In genomic region chr12:67661311-67662011, GRCh38 we compare ENCODE assay signal across 9 cellular contexts. TPM values are rescaled to one million over a fixed set of nuclear protein-coding genes. Genes with fewer than 3 reads are reported as not detected.
DNase-seq lines count a peak whose midpoint lies in the region; ATAC-seq and TF ChIP-seq lines count a peak whose summit lies in the region.
"Had no signal": no experiment of that assay in that cellular context is flagged by ENCODE, and none has a peak within 500 bp of the region (broad histone marks: within the 10 kb centered on the region; RNA-seq: fewer than 3 reads in every experiment).

No MANE protein-coding gene starts in this region.

- peaks cover 53% of the 10 kb centered on the region for H3K4me1 ChIP-seq in CD4-positive, CD25-positive, alpha-beta regulatory T cell (ENCODE audit: control insufficient read depth, insufficient read depth, low read length, poor library complexity, severe bottlenecking)
- no peaks in the 10 kb centered on the region for H3K4me1 ChIP-seq in hepatocyte (ENCODE audit: insufficient read depth)

- ATAC-seq in CD4-positive, CD25-positive, alpha-beta regulatory T cell (ENCODE audit: low read depth in 2 of 2): peak; percentile 25 to 62
- peak; percentile 43 for ATAC-seq in activated T-helper 17 cell treated with anti-CD3 and anti-CD28 coated beads, Interleukin-2, amount 50 U/mL, for 72 hours (replicated peaks)
- ATAC-seq in GM18517 (IDR thresholded peaks at IDR 0.05; ENCODE audit: unreplicated experiment) (no peak), HG02571 (IDR thresholded peaks at IDR 0.05; ENCODE audit: unreplicated experiment) (no peak)

- H3K9me3 Mint-ChIP-seq in CD4-positive, CD25-positive, alpha-beta regulatory T cell: no peaks in the 10 kb centered on the region
- H3K9me3 Mint-ChIP-seq in activated T-helper 17 cell treated with anti-CD3 and anti-CD28 coated beads, Interleukin-2, amount 50 U/mL, for 72 hours: no peaks in the 10 kb centered on the region

- peaks cover 72% of the 10 kb centered on the region for H3K36me3 ChIP-seq in CD4-positive, CD25-positive, alpha-beta regulatory T cell (ENCODE audit: control insufficient read depth, insufficient read depth, low read length)
- no peaks in the 10 kb centered on the region for H3K36me3 ChIP-seq in hepatocyte (replicated peaks; ENCODE audit: insufficient read depth, low read depth)
- peaks cover 13% of the 10 kb centered on the region for H3K36me3 ChIP-seq in H7 (replicated peaks; ENCODE audit: control insufficient read depth, insufficient read depth, low read length)

- no peak overlapping the region for H3K4me2 ChIP-seq in hepatocyte
- H3K4me2 ChIP-seq: PC-9 had no signal

- no peak overlapping the region for H2AFZ ChIP-seq in hepatocyte
- H2AFZ ChIP-seq: PC-9 had no signal

- no peak for TF ChIP-seq CTCF in HL-60 (IDR thresholded peaks at IDR 0.05; ENCODE audit: insufficient read depth, low read length)
- no peak for TF ChIP-seq CTCF in hepatocyte (IDR thresholded peaks at IDR 0.05; ENCODE audit: poor library complexity)

- peaks cover 84% of the 10 kb centered on the region for H3K79me2 ChIP-seq in hepatocyte

- no peaks in the 10 kb centered on the region for H3K9me3 ChIP-seq in CD4-positive, CD25-positive, alpha-beta regulatory T cell (ENCODE audit: control insufficient read depth in 2 of 2, low read length in 2 of 2)
- H3K9me3 ChIP-seq in hepatocyte (ENCODE audit: low read depth): no peaks in the 10 kb centered on the region

- peaks cover 38 to 91% (median 77%) of the 10 kb centered on the region in 4 donors for H3K4me1 Mint-ChIP-seq in CD4-positive, CD25-positive, alpha-beta regulatory T cell
- H3K4me1 Mint-ChIP-seq in activated T-helper 17 cell treated with anti-CD3 and anti-CD28 coated beads, Interleukin-2, amount 50 U/mL, for 72 hours: peaks cover 40% of the 10 kb centered on the region

- DNase-seq in CD4-positive, CD25-positive, alpha-beta regulatory T cell: peak in 1 of 3 donors; percentile 42
- peak in 1 of 2 experiments; percentile 45 for DNase-seq in HL-60 (ENCODE audit: low read depth in 1 of 2, low spot score in 1 of 2)
- DNase-seq in hepatocyte (ENCODE audit: low spot score): no peak
- DNase-seq in SHP77 (lab: John Stamatoyannopoulos, UW): no peak
- no peak for DNase-seq in H7
- DNase-seq: PC-9 had no signal

- peak overlapping the region; percentile 8 for H3K27ac ChIP-seq in CD4-positive, CD25-positive, alpha-beta regulatory T cell (ENCODE audit: insufficient read depth, low read length, poor library complexity, severe bottlenecking)
- peak overlapping the region; percentile 42 for H3K27ac ChIP-seq in HL-60 (replicated peaks)
- H3K27ac ChIP-seq in hepatocyte: peak overlapping the region; percentile 29
- H3K27ac ChIP-seq: PC-9 had no signal

- no peaks in the 10 kb centered on the region for H3K27me3 ChIP-seq in CD4-positive, CD25-positive, alpha-beta regulatory T cell (ENCODE audit: control insufficient read depth, insufficient read depth, low read length)
- H3K27me3 ChIP-seq in HL-60 (ENCODE audit: insufficient read depth, poor library complexity, severe bottlenecking) (no peaks in the 10 kb centered on the region), hepatocyte (no peaks in the 10 kb centered on the region), H7 (ENCODE audit: control insufficient read depth, insufficient read depth, low read length) (no peaks in the 10 kb centered on the region)

- peaks cover 47% of the 10 kb centered on the region for H3K36me3 Mint-ChIP-seq in CD4-positive, CD25-positive, alpha-beta regulatory T cell
- H3K36me3 Mint-ChIP-seq in activated T-helper 17 cell treated with anti-CD3 and anti-CD28 coated beads, Interleukin-2, amount 50 U/mL, for 72 hours (ENCODE audit: low read depth): peaks cover 82% of the 10 kb centered on the region

- H3K4me3 Mint-ChIP-seq in CD4-positive, CD25-positive, alpha-beta regulatory T cell: peak overlapping the region in 3 of 4 donors; percentile 11 to 72 (median 65)
- H3K4me3 Mint-ChIP-seq in activated T-helper 17 cell treated with anti-CD3 and anti-CD28 coated beads, Interleukin-2, amount 50 U/mL, for 72 hours: no peak overlapping the region

- H3K4me3 ChIP-seq in CD4-positive, CD25-positive, alpha-beta regulatory T cell (ENCODE audit: low read depth, low read length): peak overlapping the region; percentile 16
- H3K4me3 ChIP-seq in HL-60 (replicated peaks; ENCODE audit: insufficient read depth, low read length) (no peak overlapping the region), hepatocyte (no peak overlapping the region), H7 (ENCODE audit: insufficient read depth, low read depth, low read length) (no peak overlapping the region)
- H3K4me3 ChIP-seq: PC-9 had no signal

- peak overlapping the region; percentile 8 to 68 (median 49) for H3K27ac Mint-ChIP-seq in CD4-positive, CD25-positive, alpha-beta regulatory T cell
- H3K27ac Mint-ChIP-seq in activated T-helper 17 cell treated with anti-CD3 and anti-CD28 coated beads, Interleukin-2, amount 50 U/mL, for 72 hours: no peak overlapping the region

- peaks cover 40% of the 10 kb centered on the region for H4K20me1 ChIP-seq in hepatocyte (ENCODE audit: insufficient read depth, poor library complexity, severe bottlenecking)

- WGBS in hepatocyte (ENCODE audit: low lambda C conversion rate, missing lambda C conversion rate): 59% methylated on average over 3 of the region's 3 CpGs

- H3K9me2 ChIP-seq in hepatocyte (replicated peaks; ENCODE audit: insufficient read depth): no peaks in the 10 kb centered on the region

- no peaks in the 10 kb centered on the region for H3K27me3 Mint-ChIP-seq in CD4-positive, CD25-positive, alpha-beta regulatory T cell
- H3K27me3 Mint-ChIP-seq in activated T-helper 17 cell treated with anti-CD3 and anti-CD28 coated beads, Interleukin-2, amount 50 U/mL, for 72 hours: no peaks in the 10 kb centered on the region

RNA-seq across cellular contexts. Expression of gene DYRK2, which starts 12.9 kb away (rescaled TPM):
- 91.4 TPM for total RNA-seq in CD4-positive, CD25-positive, alpha-beta regulatory T cell
- polyA plus RNA-seq in CD4-positive, CD25-positive, alpha-beta regulatory T cell: 10 to 100 TPM; 53.5 to 87.9 (median 71.9) TPM
- total RNA-seq in activated T-helper 17 cell treated with anti-CD3 and anti-CD28 coated beads, Interleukin-2, amount 50 U/mL, for 72 hours: 10 to 100 TPM; 16.6 to 17.6 TPM
- 39.2 and 39.9 TPM in 2 replicates for total RNA-seq in hepatocyte
- 18.4 and 20.1 TPM in 2 replicates for polyA plus RNA-seq in hepatocyte
- total RNA-seq in H7 (2014; rRNA removed; shearing (Covaris generic)): 32.3 and 32.4 TPM in 2 replicates

Comparison
In these comparisons a context has a peak if more than half of its experiments do, and no peak if none do; other contexts are left out.
1. ATAC-seq: peak in CD4-positive, CD25-positive, alpha-beta regulatory T cell (2 of 2) and activated T-helper 17 cell treated with anti-CD3 and anti-CD28 coated beads, Interleukin-2, amount 50 U/mL, for 72 hours (single experiment); none in GM18517 (single experiment) and HG02571 (single experiment).
2. Peak in every context shown above with its lines, with median percentiles within 50 percentile points of each other: H3K27ac ChIP-seq.